ENCODE assay signal across 1 cellular context in the genomic region with DNA sequence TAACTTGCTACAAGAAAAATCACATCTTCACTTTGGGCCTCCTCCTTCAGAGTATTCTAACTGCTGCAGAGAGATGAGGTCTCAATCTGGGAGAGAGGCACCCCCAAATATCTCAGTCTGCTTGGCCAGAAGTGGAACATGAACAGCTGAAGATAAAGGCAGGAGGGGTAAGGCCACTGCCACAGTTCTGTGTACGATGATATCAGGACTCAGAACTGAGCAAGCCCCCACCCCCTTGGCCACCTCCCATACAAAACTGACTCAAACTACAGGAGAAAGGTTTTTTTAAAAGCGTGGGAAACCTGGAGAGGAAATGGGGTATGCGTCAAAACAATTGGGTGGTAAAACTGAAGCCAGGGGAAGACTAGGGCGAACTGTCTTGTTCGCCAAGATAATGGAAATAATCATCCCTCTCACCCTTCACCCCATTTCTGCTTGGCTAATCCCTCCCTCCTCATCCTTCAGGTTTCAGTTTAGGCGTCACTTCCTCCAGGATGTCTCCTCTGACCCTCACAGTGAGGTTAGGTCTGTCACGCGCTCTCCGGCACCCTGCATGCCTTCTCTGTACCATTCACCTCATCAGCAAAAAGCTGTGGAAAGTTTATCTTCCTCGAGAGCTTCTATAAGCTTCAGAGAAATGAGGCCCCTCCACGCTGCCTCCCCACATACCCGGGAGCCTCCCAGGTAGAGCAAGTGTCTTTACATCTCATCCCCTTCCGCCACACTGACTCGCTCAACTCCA.
TF ChIP-seq lines count a peak whose summit lies in the region.

No MANE protein-coding gene starts in this region.

TF ChIP-seq in IMR-90, 13 proteins besides CTCF, POLR2A, EP300 and RAD21:
- no peak for TF ChIP-seq FOS (IDR thresholded peaks at IDR 0.05; ENCODE audit: low read depth, low read length)
- no peak for TF ChIP-seq MAZ (IDR thresholded peaks at IDR 0.05; ENCODE audit: borderline replicate concordance, low read depth, low read length)
- TF ChIP-seq RCOR1 (IDR thresholded peaks at IDR 0.05; ENCODE audit: insufficient replicate concordance, low read length): no peak
- TF ChIP-seq, protein P1, sequence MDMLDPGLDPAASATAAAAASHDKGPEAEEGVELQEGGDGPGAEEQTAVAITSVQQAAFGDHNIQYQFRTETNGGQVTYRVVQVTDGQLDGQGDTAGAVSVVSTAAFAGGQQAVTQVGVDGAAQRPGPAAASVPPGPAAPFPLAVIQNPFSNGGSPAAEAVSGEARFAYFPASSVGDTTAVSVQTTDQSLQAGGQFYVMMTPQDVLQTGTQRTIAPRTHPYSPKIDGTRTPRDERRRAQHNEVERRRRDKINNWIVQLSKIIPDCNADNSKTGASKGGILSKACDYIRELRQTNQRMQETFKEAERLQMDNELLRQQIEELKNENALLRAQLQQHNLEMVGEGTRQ (IDR thresholded peaks at IDR 0.05; ENCODE audit: low read depth, low read length): no peak
- TF ChIP-seq NFE2L2 (IDR thresholded peaks at IDR 0.05; ENCODE audit: low read depth, low read length): no peak
- no peak for TF ChIP-seq ELK1 (IDR thresholded peaks at IDR 0.05; ENCODE audit: borderline replicate concordance, low read depth, low read length)
- TF ChIP-seq BHLHE40 (IDR thresholded peaks at IDR 0.05; ENCODE audit: low read depth, low read length): no peak
- TF ChIP-seq MXI1 (IDR thresholded peaks at IDR 0.05; ENCODE audit: borderline replicate concordance, low read depth, low read length): no peak
TF ChIP-seq in IMR-90: peak in this region for 0.
